ENCODE assay signal across 1 cellular context in genomic region chr10:93702278-93703001, GRCh38.
TF ChIP-seq lines count a peak whose summit lies in the region.

Gene FRA10AC1, minus strand, starts transcription at chr10:93702592. Its CDS starts 2,486 bp downstream, at chr10:93700106.

TF ChIP-seq in GM12878, 131 proteins besides CTCF, POLR2A, EP300 and RAD21 (continued from another document):
- TF ChIP-seq, protein P1, sequence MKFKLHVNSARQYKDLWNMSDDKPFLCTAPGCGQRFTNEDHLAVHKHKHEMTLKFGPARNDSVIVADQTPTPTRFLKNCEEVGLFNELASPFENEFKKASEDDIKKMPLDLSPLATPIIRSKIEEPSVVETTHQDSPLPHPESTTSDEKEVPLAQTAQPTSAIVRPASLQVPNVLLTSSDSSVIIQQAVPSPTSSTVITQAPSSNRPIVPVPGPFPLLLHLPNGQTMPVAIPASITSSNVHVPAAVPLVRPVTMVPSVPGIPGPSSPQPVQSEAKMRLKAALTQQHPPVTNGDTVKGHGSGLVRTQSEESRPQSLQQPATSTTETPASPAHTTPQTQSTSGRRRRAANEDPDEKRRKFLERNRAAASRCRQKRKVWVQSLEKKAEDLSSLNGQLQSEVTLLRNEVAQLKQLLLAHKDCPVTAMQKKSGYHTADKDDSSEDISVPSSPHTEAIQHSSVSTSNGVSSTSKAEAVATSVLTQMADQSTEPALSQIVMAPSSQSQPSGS (IDR thresholded peaks at IDR 0.05; ENCODE audit: low read length) = no peak
- TF ChIP-seq E2F4 (IDR thresholded peaks at IDR 0.05; ENCODE audit: low read depth, low read length) (0 out of 2 replicates have a peak, but pooled peaks have one; percentile 47), RUNX3 (IDR thresholded peaks at IDR 0.05; ENCODE audit: low read length) (peak; percentile 94), ZNF207 (IDR thresholded peaks at IDR 0.05; ENCODE audit: borderline replicate concordance) (peak; percentile 97), RAD51 (IDR thresholded peaks at IDR 0.05) (peak; percentile 47; the same call in 1 of the 2 replicates), ASH2L (IDR thresholded peaks at IDR 0.05; ENCODE audit: borderline replicate concordance, low read depth) (0 out of 2 replicates have a peak, but pooled peaks have one; percentile 61), PAX5 (IDR thresholded peaks at IDR 0.05; ENCODE audit: borderline replicate concordance, low read depth, low read length) (peak; percentile 68; the same call in 1 of the 2 replicates), TCF3 (IDR thresholded peaks at IDR 0.05; ENCODE audit: borderline replicate concordance, insufficient read depth, low read depth, low read length) (peak; percentile 43; the same call in 1 of the 2 replicates), GABPA (IDR thresholded peaks at IDR 0.05; ENCODE audit: low read depth) (peak; percentile 97), DPF2 (IDR thresholded peaks at IDR 0.05) (peak; percentile 84; the same call in 1 of the 2 replicates)
